ENCODE assay signal across 8 cellular contexts in the genomic region with DNA sequence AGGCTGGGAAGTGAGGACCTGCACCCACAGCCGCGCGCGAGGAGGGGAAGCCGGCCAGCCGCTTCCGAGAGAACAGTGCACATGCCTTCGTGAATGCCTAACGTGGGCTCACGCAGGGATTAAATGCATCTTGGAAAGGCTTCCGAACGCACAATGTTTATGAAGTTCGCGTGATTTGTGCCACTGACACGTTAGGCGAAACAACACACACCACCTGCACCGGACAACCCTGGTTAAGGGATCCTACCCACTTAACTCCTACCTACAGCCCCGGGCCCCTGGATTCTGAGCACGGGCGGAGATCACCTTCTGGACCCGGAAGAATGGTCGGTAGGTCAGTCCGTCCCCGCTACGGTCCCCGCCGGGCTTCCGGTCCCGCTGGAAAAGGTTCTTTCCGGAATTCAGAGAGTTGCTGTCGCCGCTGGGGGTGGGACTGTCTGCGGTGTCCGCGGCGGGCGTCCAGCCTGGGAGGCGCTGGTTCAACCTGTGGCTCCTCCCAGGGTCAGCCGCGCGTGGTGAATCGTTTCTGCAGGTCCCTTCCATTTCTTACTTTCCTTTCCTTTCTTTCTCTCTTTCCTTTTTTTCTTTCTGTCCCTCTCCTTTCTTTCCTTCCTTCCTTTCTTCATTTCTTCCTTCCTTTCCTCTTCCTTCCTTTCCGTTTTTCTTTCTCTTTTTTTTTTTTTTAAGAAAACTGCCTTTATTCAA.
DNase-seq lines count a peak whose midpoint lies in the region; ATAC-seq, FAIRE-seq and TF ChIP-seq lines count a peak whose summit lies in the region.

A gene with protein sequence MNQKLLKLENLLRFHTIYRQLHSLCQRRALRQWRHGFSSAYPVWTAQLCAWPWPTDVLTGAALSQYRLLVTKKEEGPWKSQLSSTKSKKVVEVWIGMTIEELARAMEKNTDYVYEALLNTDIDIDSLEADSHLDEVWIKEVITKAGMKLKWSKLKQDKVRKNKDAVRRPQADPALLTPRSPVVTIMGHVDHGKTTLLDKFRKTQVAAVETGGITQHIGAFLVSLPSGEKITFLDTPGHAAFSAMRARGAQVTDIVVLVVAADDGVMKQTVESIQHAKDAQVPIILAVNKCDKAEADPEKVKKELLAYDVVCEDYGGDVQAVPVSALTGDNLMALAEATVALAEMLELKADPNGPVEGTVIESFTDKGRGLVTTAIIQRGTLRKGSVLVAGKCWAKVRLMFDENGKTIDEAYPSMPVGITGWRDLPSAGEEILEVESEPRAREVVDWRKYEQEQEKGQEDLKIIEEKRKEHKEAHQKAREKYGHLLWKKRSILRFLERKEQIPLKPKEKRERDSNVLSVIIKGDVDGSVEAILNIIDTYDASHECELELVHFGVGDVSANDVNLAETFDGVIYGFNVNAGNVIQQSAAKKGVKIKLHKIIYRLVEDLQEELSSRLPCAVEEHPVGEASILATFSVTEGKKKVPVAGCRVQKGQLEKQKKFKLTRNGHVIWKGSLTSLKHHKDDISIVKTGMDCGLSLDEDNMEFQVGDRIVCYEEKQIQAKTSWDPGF (minus strand): TSS at position 325 of the 705 bp plus-strand sequence. CDS start 5,373 bp downstream, outside the sequence.

- peak within 1 kb of the TSS; percentile 99 for H3K4me3 ChIP-seq in AG10803 (ENCODE audit: low read length)

- peak; percentile 92 for DNase-seq in AG10803 (ENCODE audit: low read depth)
- peak; percentile 87 for DNase-seq in NCI-H345 treated with DMSO at 0.1 percent for 48 hours (lab: John Stamatoyannopoulos, UW; ENCODE audit: unreplicated experiment)
- peak; percentile 69 to 86 (median 69) for DNase-seq in activated CD4-positive, CD25-positive, alpha-beta regulatory T cell (lab: John Stamatoyannopoulos, UW)
- DNase-seq in central memory CD4-positive, alpha-beta T cell: peak; percentile 78
- DNase-seq in stimulated activated CD4-positive, alpha-beta T cell treated with anti-CD3 and anti-CD28 coated beads, Interleukin-12 subunit alpha, Interleukin-12 subunit beta, amount 100 ng/mL, for 4 hours: peak; percentile 86

- peak; percentile 66 for FAIRE-seq in islet of Langerhans (lab: Jason Lieb, UNC)

- peak; percentile 99 for ATAC-seq in GM19023 (IDR thresholded peaks at IDR 0.05; ENCODE audit: unreplicated experiment)
- ATAC-seq in HG03280 (IDR thresholded peaks at IDR 0.05; ENCODE audit: unreplicated experiment): peak; percentile 98

- TF ChIP-seq CTCF in AG10803 (conservative IDR thresholded peaks at IDR 0.05; ENCODE audit: low read length): no peak

Comparison
In these comparisons a context has a peak if more than half of its experiments do, and no peak if none do; other contexts are left out.
1. Peak in every context shown above with its lines: DNase-seq, ATAC-seq and H3K4me3 ChIP-seq.